ENCODE assay signal across 2 cellular contexts in the genomic region with DNA sequence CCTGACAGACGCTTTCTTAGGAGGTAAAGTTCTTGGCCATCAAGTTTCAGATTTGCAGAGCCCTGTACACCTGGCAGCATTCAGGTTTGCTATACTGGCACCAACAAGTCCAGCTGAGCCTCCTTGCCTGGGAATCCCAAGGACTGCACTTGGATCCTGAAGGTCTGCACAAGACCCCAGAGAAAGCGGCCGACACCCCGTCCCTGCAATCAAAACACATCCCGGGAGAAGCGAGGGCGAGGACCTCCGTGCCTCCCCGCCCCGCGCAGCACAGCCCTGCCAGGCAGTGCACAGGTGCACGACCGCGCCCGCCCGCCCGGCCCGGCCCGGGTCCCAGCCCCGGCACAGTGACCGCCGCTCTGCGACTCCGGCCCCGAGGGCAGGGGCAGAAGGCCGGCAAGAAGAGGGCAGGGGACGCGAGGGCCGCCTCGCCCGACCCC.
A peak's percentile ranks its signal among the peaks of the same experiment; 100 is the strongest.
TF ChIP-seq lines count a peak whose summit lies in the region.

No MANE protein-coding gene starts in this region.

TF ChIP-seq in A549, 52 proteins besides CTCF, POLR2A, EP300 and RAD21:
- TF ChIP-seq JUN (IDR thresholded peaks at IDR 0.05) = no peak
- no peak for TF ChIP-seq MAZ (IDR thresholded peaks at IDR 0.05; ENCODE audit: borderline replicate concordance, low read depth, low read length)
- no peak for TF ChIP-seq GATA3 (IDR thresholded peaks at IDR 0.05; ENCODE audit: borderline replicate concordance)
- no peak for TF ChIP-seq CBX2 (IDR thresholded peaks at IDR 0.05; ENCODE audit: borderline replicate concordance, low read depth)
- TF ChIP-seq, protein P1, sequence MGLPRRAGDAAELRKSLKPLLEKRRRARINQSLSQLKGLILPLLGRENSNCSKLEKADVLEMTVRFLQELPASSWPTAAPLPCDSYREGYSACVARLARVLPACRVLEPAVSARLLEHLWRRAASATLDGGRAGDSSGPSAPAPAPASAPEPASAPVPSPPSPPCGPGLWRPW (IDR thresholded peaks at IDR 0.05) = no peak
- TF ChIP-seq CHD4 (IDR thresholded peaks at IDR 0.05; ENCODE audit: borderline replicate concordance) = no peak
- TF ChIP-seq, protein P2, sequence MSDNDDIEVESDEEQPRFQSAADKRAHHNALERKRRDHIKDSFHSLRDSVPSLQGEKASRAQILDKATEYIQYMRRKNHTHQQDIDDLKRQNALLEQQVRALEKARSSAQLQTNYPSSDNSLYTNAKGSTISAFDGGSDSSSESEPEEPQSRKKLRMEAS (IDR thresholded peaks at IDR 0.05) = no peak
- no peak for TF ChIP-seq POLR2AphosphoS2 (conservative IDR thresholded peaks at IDR 0.05; ENCODE audit: low read length)
- no peak for TF ChIP-seq FOSL2 (IDR thresholded peaks at IDR 0.05)
- TF ChIP-seq FOSL2 (CRISPR knock-in tag; IDR thresholded peaks at IDR 0.05) = no peak
- TF ChIP-seq SREBF2 (IDR thresholded peaks at IDR 0.05) = no peak
- TF ChIP-seq RFX5 (IDR thresholded peaks at IDR 0.05) = no peak
- TF ChIP-seq ESRRA (IDR thresholded peaks at IDR 0.05; ENCODE audit: borderline replicate concordance, low read length) = no peak
- TF ChIP-seq CHD2 (IDR thresholded peaks at IDR 0.05; ENCODE audit: low read length, partially characterized antibody) = no peak
- no peak for TF ChIP-seq KDM5A (IDR thresholded peaks at IDR 0.05)
- TF ChIP-seq ZNF302 (CRISPR knock-in tag; IDR thresholded peaks at IDR 0.05) = no peak
- TF ChIP-seq NFE2L2 (conservative IDR thresholded peaks at IDR 0.05; ENCODE audit: low read length) = no peak
- no peak for TF ChIP-seq SMC3 (IDR thresholded peaks at IDR 0.05)
- TF ChIP-seq, protein P3, sequence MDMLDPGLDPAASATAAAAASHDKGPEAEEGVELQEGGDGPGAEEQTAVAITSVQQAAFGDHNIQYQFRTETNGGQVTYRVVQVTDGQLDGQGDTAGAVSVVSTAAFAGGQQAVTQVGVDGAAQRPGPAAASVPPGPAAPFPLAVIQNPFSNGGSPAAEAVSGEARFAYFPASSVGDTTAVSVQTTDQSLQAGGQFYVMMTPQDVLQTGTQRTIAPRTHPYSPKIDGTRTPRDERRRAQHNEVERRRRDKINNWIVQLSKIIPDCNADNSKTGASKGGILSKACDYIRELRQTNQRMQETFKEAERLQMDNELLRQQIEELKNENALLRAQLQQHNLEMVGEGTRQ (IDR thresholded peaks at IDR 0.05) = no peak
- no peak for TF ChIP-seq TP53 (CRISPR knock-in tag; IDR thresholded peaks at IDR 0.05)
TF ChIP-seq in A549: peak in this region for 0.

TF ChIP-seq in K562, 482 proteins besides CTCF, POLR2A, EP300 and RAD21:
- peak; percentile 25 for TF ChIP-seq CHD1 (IDR thresholded peaks at IDR 0.05; ENCODE audit: low read length)
- no peak for TF ChIP-seq CBFA2T3 (IDR thresholded peaks at IDR 0.05)
- TF ChIP-seq ZKSCAN3 (CRISPR knock-in tag; IDR thresholded peaks at IDR 0.05) = no peak
- TF ChIP-seq, protein P4, sequence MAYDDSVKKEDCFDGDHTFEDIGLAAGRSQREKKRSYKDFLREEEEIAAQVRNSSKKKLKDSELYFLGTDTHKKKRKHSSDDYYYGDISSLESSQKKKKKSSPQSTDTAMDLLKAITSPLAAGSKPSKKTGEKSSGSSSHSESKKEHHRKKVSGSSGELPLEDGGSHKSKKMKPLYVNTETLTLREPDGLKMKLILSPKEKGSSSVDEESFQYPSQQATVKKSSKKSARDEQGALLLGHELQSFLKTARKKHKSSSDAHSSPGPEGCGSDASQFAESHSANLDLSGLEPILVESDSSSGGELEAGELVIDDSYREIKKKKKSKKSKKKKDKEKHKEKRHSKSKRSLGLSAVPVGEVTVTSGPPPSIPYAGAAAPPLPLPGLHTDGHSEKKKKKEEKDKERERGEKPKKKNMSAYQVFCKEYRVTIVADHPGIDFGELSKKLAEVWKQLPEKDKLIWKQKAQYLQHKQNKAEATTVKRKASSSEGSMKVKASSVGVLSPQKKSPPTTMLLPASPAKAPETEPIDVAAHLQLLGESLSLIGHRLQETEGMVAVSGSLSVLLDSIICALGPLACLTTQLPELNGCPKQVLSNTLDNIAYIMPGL (CRISPR knock-in tag; IDR thresholded peaks at IDR 0.05) = 0 out of 2 replicates have a peak, but pooled peaks have one; percentile 59
- no peak for TF ChIP-seq SREBF2 (CRISPR knock-in tag; IDR thresholded peaks at IDR 0.05)
- TF ChIP-seq ZNF184 (CRISPR knock-in tag; IDR thresholded peaks at IDR 0.05) = no peak
- no peak for TF ChIP-seq SIN3A (IDR thresholded peaks at IDR 0.05; ENCODE audit: borderline replicate concordance in 2 of 2, control insufficient read depth in 1 of 2, low read depth in 2 of 2, low read length in 2 of 2)
- no peak for TF ChIP-seq CBX3 (IDR thresholded peaks at IDR 0.05; ENCODE audit: borderline replicate concordance in 1 of 2, low read length in 2 of 2)
- TF ChIP-seq, protein P5, sequence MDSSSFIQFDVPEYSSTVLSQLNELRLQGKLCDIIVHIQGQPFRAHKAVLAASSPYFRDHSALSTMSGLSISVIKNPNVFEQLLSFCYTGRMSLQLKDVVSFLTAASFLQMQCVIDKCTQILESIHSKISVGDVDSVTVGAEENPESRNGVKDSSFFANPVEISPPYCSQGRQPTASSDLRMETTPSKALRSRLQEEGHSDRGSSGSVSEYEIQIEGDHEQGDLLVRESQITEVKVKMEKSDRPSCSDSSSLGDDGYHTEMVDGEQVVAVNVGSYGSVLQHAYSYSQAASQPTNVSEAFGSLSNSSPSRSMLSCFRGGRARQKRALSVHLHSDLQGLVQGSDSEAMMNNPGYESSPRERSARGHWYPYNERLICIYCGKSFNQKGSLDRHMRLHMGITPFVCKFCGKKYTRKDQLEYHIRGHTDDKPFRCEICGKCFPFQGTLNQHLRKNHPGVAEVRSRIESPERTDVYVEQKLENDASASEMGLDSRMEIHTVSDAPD (CRISPR knock-in tag; IDR thresholded peaks at IDR 0.05) = no peak
- 0 out of 2 replicates have a peak, but pooled peaks have one; percentile 1 for TF ChIP-seq CTBP1 (IDR thresholded peaks at IDR 0.05; ENCODE audit: borderline replicate concordance)
- TF ChIP-seq ZFX (CRISPR knock-in tag; IDR thresholded peaks at IDR 0.05) = no peak
- TF ChIP-seq NFE2 (IDR thresholded peaks at IDR 0.05; ENCODE audit: low read depth) = no peak
- peak; percentile 34; the same call in 1 of the 2 replicates for TF ChIP-seq HNRNPL (IDR thresholded peaks at IDR 0.05; ENCODE audit: low read depth, low read length)
- no peak for TF ChIP-seq MYBL2 (IDR thresholded peaks at IDR 0.05; ENCODE audit: low read depth)
- no peak; the same call in 1 of the 2 replicates for TF ChIP-seq MYBL2 (CRISPR knock-in tag; IDR thresholded peaks at IDR 0.05; ENCODE audit: borderline replicate concordance)
- TF ChIP-seq ILK (tag; IDR thresholded peaks at IDR 0.05; ENCODE audit: borderline replicate concordance, low read depth) = no peak
- TF ChIP-seq, protein P6, sequence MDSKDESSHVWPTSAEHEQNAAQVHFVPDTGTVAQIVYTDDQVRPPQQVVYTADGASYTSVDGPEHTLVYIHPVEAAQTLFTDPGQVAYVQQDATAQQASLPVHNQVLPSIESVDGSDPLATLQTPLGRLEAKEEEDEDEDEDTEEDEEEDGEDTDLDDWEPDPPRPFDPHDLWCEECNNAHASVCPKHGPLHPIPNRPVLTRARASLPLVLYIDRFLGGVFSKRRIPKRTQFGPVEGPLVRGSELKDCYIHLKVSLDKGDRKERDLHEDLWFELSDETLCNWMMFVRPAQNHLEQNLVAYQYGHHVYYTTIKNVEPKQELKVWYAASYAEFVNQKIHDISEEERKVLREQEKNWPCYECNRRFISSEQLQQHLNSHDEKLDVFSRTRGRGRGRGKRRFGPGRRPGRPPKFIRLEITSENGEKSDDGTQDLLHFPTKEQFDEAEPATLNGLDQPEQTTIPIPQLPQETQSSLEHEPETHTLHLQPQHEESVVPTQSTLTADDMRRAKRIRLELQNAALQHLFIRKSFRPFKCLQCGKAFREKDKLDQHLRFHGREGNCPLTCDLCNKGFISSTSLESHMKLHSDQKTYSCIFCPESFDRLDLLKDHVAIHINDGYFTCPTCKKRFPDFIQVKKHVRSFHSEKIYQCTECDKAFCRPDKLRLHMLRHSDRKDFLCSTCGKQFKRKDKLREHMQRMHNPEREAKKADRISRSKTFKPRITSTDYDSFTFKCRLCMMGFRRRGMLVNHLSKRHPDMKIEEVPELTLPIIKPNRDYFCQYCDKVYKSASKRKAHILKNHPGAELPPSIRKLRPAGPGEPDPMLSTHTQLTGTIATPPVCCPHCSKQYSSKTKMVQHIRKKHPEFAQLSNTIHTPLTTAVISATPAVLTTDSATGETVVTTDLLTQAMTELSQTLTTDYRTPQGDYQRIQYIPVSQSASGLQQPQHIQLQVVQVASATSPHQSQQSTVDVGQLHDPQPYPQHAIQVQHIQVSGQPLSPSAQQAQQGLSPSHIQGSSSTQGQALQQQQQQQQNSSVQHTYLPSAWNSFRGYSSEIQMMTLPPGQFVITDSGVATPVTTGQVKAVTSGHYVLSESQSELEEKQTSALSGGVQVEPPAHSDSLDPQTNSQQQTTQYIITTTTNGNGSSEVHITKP (IDR thresholded peaks at IDR 0.05; ENCODE audit: partially characterized antibody) = no peak
- TF ChIP-seq, protein P7, sequence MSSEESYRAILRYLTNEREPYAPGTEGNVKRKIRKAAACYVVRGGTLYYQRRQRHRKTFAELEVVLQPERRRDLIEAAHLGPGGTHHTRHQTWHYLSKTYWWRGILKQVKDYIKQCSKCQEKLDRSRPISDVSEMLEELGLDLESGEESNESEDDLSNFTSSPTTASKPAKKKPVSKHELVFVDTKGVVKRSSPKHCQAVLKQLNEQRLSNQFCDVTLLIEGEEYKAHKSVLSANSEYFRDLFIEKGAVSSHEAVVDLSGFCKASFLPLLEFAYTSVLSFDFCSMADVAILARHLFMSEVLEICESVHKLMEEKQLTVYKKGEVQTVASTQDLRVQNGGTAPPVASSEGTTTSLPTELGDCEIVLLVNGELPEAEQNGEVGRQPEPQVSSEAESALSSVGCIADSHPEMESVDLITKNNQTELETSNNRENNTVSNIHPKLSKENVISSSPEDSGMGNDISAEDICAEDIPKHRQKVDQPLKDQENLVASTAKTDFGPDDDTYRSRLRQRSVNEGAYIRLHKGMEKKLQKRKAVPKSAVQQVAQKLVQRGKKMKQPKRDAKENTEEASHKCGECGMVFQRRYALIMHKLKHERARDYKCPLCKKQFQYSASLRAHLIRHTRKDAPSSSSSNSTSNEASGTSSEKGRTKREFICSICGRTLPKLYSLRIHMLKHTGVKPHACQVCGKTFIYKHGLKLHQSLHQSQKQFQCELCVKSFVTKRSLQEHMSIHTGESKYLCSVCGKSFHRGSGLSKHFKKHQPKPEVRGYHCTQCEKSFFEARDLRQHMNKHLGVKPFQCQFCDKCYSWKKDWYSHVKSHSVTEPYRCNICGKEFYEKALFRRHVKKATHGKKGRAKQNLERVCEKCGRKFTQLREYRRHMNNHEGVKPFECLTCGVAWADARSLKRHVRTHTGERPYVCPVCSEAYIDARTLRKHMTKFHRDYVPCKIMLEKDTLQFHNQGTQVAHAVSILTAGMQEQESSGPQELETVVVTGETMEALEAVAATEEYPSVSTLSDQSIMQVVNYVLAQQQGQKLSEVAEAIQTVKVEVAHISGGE (CRISPR knock-in tag; IDR thresholded peaks at IDR 0.05) = no peak
- TF ChIP-seq, protein P8, sequence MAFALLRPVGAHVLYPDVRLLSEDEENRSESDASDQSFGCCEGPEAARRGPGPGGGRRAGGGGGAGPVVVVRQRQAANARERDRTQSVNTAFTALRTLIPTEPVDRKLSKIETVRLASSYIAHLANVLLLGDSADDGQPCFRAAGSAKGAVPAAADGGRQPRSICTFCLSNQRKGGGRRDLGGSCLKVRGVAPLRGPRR (CRISPR knock-in tag; IDR thresholded peaks at IDR 0.05) = no peak
- TF ChIP-seq CBFB (CRISPR knock-in tag; IDR thresholded peaks at IDR 0.05) = no peak
- no peak for TF ChIP-seq JUNB (CRISPR knock-in tag; conservative IDR thresholded peaks at IDR 0.05)
- TF ChIP-seq NFXL1 (CRISPR knock-in tag; IDR thresholded peaks at IDR 0.05) = no peak
- no peak for TF ChIP-seq HNRNPK (IDR thresholded peaks at IDR 0.05; ENCODE audit: low read depth, low read length, poor library complexity, severe bottlenecking)
- TF ChIP-seq, protein P9, sequence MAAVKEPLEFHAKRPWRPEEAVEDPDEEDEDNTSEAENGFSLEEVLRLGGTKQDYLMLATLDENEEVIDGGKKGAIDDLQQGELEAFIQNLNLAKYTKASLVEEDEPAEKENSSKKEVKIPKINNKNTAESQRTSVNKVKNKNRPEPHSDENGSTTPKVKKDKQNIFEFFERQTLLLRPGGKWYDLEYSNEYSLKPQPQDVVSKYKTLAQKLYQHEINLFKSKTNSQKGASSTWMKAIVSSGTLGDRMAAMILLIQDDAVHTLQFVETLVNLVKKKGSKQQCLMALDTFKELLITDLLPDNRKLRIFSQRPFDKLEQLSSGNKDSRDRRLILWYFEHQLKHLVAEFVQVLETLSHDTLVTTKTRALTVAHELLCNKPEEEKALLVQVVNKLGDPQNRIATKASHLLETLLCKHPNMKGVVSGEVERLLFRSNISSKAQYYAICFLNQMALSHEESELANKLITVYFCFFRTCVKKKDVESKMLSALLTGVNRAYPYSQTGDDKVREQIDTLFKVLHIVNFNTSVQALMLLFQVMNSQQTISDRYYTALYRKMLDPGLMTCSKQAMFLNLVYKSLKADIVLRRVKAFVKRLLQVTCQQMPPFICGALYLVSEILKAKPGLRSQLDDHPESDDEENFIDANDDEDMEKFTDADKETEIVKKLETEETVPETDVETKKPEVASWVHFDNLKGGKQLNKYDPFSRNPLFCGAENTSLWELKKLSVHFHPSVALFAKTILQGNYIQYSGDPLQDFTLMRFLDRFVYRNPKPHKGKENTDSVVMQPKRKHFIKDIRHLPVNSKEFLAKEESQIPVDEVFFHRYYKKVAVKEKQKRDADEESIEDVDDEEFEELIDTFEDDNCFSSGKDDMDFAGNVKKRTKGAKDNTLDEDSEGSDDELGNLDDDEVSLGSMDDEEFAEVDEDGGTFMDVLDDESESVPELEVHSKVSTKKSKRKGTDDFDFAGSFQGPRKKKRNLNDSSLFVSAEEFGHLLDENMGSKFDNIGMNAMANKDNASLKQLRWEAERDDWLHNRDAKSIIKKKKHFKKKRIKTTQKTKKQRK (IDR thresholded peaks at IDR 0.05; ENCODE audit: borderline replicate concordance, low read depth, low read length) = no peak
